In the genomic region with DNA sequence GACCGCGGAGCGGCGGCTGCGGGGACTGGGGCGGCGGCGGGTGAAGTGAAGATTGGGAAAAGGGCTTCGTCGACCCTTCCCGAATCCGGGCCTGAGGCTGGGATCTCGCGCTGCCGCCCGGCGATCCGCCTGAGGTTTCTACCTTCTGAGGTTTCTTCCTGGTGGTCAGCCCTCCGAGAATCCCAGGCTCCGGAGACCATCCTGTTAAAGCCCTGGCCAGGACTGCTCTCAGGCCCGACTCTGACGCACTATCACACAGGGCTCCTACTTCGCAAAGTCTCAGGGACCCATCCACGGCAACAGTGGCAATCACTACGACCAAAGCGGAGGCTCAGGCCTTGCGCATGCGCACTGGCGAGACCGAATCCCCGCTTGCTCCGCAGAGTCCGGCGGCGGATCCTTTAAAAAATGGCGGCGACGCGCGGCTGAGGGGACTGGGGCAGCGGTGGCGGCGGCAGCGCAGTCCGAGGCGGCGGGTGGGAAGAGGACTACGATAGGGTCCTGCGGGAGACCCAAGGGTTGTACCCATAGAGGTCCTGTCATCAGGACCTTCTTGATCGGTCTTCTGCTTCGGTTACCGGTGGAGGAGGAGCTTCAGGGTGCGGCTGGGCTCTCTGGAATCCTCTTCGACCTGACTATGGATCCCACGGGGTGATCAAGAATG, we compare ENCODE assay signal across 8 cellular contexts.
DNase-seq lines count a peak whose midpoint lies in the region; ATAC-seq and TF ChIP-seq lines count a peak whose summit lies in the region.
"Not testable (repeated sequence)": the region's sequence is repeated elsewhere in the genome, so short reads cannot be mapped to it uniquely, and the experiment has no call there.

No MANE protein-coding gene starts in this region.

- H3K4me1 Mint-ChIP-seq in HFFc6 (ENCODE audit: low read depth) (peaks cover 21% of the 10 kb centered on the region), T-cell (peaks cover 15 to 27% (median 26%) of the 10 kb centered on the region in 3 donors)
- peaks cover 18% of the 10 kb centered on the region for H3K4me1 Mint-ChIP-seq in stimulated activated naive CD8-positive, alpha-beta T cell treated with anti-CD3 and anti-CD28 coated beads, Interleukin-15, Interleukin-2, amounts not matched to agents 100 ng/mL and 50 ng/mL, for 24 hours (ENCODE audit: low read depth)

- WGBS in ovary, 3 donors = 1 to 11% (median 2%) methylated on average over 42 to 55 of the region's 55 CpGs

- not testable (repeated sequence) for TF ChIP-seq EP300 in ovary (IDR thresholded peaks at IDR 0.05)

- peak; percentile 61 for DNase-seq in DMS79 treated with DMSO at 0.1 percent for 48 hours (lab: John Stamatoyannopoulos, UW)
- peak; percentile 64 for DNase-seq in HFFc6
- DNase-seq in NCI-H128 (lab: John Stamatoyannopoulos, UW; ENCODE audit: unreplicated experiment) = peak; percentile 84
- peak in 33 of 34 experiments; percentile 39 to 75 (median 67) for DNase-seq in T-cell
- DNase-seq in activated naive CD4-positive, alpha-beta T cell treated with Interleukin-2 at 50 U/mL for 16 hours = peak; percentile 81
- peak; percentile 61 to 87 for DNase-seq in foreskin fibroblast
- peak; percentile 86 to 92 (median 90) for DNase-seq in ovary

- not testable (repeated sequence) for H3K9me3 ChIP-seq in ovary

- CTCF ChIA-PET in T-cell (lab: Charles Lee) = not testable (repeated sequence)

- H3K27ac ChIP-seq in ovary = peak overlapping the region; percentile 53 to 64

- intact Hi-C loops in ovary (cut with DNase I) = not testable (repeated sequence)

- H3K4me3 ChIP-seq in foreskin fibroblast (ENCODE audit: low read depth in 1 of 2, low read length in 2 of 2) = peak overlapping the region; percentile 60 to 72
- peak overlapping the region; percentile 66 for H3K4me3 ChIP-seq in ovary

- POLR2A ChIA-PET in T-cell (lab: Charles Lee) = not testable (repeated sequence)

- peaks cover 33% of the 10 kb centered on the region for H3K9me3 Mint-ChIP-seq in HFFc6
- not testable (repeated sequence) for H3K9me3 Mint-ChIP-seq in T-cell; stimulated activated naive CD8-positive, alpha-beta T cell treated with anti-CD3 and anti-CD28 coated beads, Interleukin-15, Interleukin-2, amounts not matched to agents 100 ng/mL and 50 ng/mL, for 24 hours

- H3K27ac Mint-ChIP-seq in HFFc6 = peak overlapping the region; percentile 89
- peak overlapping the region in 1 of 2 donors; percentile 57 for H3K27ac Mint-ChIP-seq in T-cell
- H3K27ac Mint-ChIP-seq in stimulated activated naive CD8-positive, alpha-beta T cell treated with anti-CD3 and anti-CD28 coated beads, Interleukin-15, Interleukin-2, amounts not matched to agents 100 ng/mL and 50 ng/mL, for 24 hours = peak overlapping the region; percentile 69

- not testable (repeated sequence) for TF ChIP-seq CTCF in HFFc6 (IDR thresholded peaks at IDR 0.05); foreskin fibroblast (IDR thresholded peaks at IDR 0.05; ENCODE audit: low read depth, low read length); ovary (IDR thresholded peaks at IDR 0.05)

- H3K36me3 ChIP-seq in ovary = not testable (repeated sequence)

- not testable (repeated sequence) for H3K27me3 ChIP-seq in ovary

- peak; percentile 6 for TF ChIP-seq POLR2A in ovary (IDR thresholded peaks at IDR 0.05)

- peak; percentile 67 to 88 (median 77) for ATAC-seq in T-cell (replicated peaks in 1 of 4)

- H3K4me1 ChIP-seq in ovary (ENCODE audit: insufficient read depth) = not testable (repeated sequence)

- peaks cover 34% of the 10 kb centered on the region for H3K36me3 Mint-ChIP-seq in HFFc6 (ENCODE audit: low read depth)
- not testable (repeated sequence) for H3K36me3 Mint-ChIP-seq in T-cell; stimulated activated naive CD8-positive, alpha-beta T cell treated with anti-CD3 and anti-CD28 coated beads, Interleukin-15, Interleukin-2, amounts not matched to agents 100 ng/mL and 50 ng/mL, for 24 hours (ENCODE audit: low read depth)

- H3K4me3 Mint-ChIP-seq in HFFc6 (peak overlapping the region; percentile 92), T-cell (peak overlapping the region; percentile 77 to 88 (median 84))
- H3K4me3 Mint-ChIP-seq in stimulated activated naive CD8-positive, alpha-beta T cell treated with anti-CD3 and anti-CD28 coated beads, Interleukin-15, Interleukin-2, amounts not matched to agents 100 ng/mL and 50 ng/mL, for 24 hours = peak overlapping the region; percentile 80

- H3K27me3 Mint-ChIP-seq in HFFc6 (ENCODE audit: insufficient read depth) = not testable (repeated sequence)
- peaks cover 42 to 50% of the 10 kb centered on the region in 2 donors for H3K27me3 Mint-ChIP-seq in T-cell
- H3K27me3 Mint-ChIP-seq in stimulated activated naive CD8-positive, alpha-beta T cell treated with anti-CD3 and anti-CD28 coated beads, Interleukin-15, Interleukin-2, amounts not matched to agents 100 ng/mL and 50 ng/mL, for 24 hours = peaks cover 18% of the 10 kb centered on the region

Comparison
In these comparisons a context has a peak if more than half of its experiments do, and no peak if none do; other contexts are left out.
1. Peak in every context shown above with its lines: DNase-seq, ATAC-seq, H3K4me3 ChIP-seq and H3K27ac ChIP-seq.